In genomic region chr20:47118201-47118600, GRCh38 we compare ENCODE assay signal across 19 cellular contexts.
DNase-seq lines count a peak whose midpoint lies in the region; ATAC-seq and TF ChIP-seq lines count a peak whose summit lies in the region.
"Had no signal": no experiment of that assay in that cellular context is flagged by ENCODE, and none has a peak within 500 bp of the region (broad histone marks: within the 10 kb centered on the region; RNA-seq: fewer than 3 reads in every experiment).

No MANE protein-coding gene starts in this region.

- H3K4me3 ChIP-seq in heart left ventricle (peak overlapping the region in 1 of 12 donors; percentile 10), dorsolateral prefrontal cortex (no peak overlapping the region)

- H3K27ac ChIP-seq in heart left ventricle: peak overlapping the region in 11 of 12 donors; percentile 3 to 76 (median 56)
- peak overlapping the region in 9 of 59 donors; percentile 9 to 55 (median 26) for H3K27ac ChIP-seq in dorsolateral prefrontal cortex
- H3K27ac ChIP-seq: 22Rv1 had no signal

- peaks cover 0 to 24% (median 16%) of the 10 kb centered on the region in 12 donors for H3K4me1 ChIP-seq in heart left ventricle

- H3K27me3 ChIP-seq in heart left ventricle: no peaks in the 10 kb centered on the region
- no peaks in the 10 kb centered on the region for H3K27me3 ChIP-seq in dorsolateral prefrontal cortex

- intact Hi-C loops in heart left ventricle (cut with DNase I) (no loop called here), sciatic nerve (cut with DNase I) (no loop called here), dorsolateral prefrontal cortex (cut with DNase I) (no loop called here)

- WGBS in heart left ventricle, 4 donors: 40 to 54% (median 47%) methylated on average over 4 of the region's 4 CpGs

- no peaks in the 10 kb centered on the region for H3K9me3 ChIP-seq in heart left ventricle

- H3K36me3 ChIP-seq in heart left ventricle: no peaks in the 10 kb centered on the region

- no peak for TF ChIP-seq POLR2A in heart left ventricle (IDR thresholded peaks at IDR 0.05)

- TF ChIP-seq CTCF in heart left ventricle (IDR thresholded peaks at IDR 0.05) (no peak), dorsolateral prefrontal cortex (IDR thresholded peaks at IDR 0.05 in 54 of 56, conservative IDR thresholded peaks at IDR 0.05 in 2 of 56; ENCODE audit: low read depth in 1 of 56, partially characterized antibody in 56 of 56) (no peak)

- DNase-seq in NCI-H524 (lab: John Stamatoyannopoulos, UW) (peak; percentile 26 to 40), NCI-H524 treated with DMSO at 0.1 percent for 48 hours (lab: John Stamatoyannopoulos, UW) (no peak), heart left ventricle (peak in 1 of 5 donors; percentile 33), sciatic nerve (ENCODE audit: low spot score) (no peak), dorsolateral prefrontal cortex (no peak), activated T-cell treated with anti-CD3 and anti-CD28 coated beads for 4 hours (no peak), COLO829 (ENCODE audit: low spot score) (no peak)
- no peak for DNase-seq in stimulated activated CD4-positive, alpha-beta T cell treated with anti-CD3 and anti-CD28 coated beads, Interleukin-2, amount 100 ng/mL, for 24 hours
- DNase-seq: activated CD4-positive, alpha-beta T cell treated with anti-CD3 and anti-CD28 coated beads, Interleukin-2, amount 50 U/mL, for 1 hour; activated naive CD8-positive, alpha-beta T cell treated with anti-CD3 and anti-CD28 coated beads, Interleukin-2, amount 50 U/mL, for 24 hours; activated T-cell treated with anti-CD3 and anti-CD28 coated beads, Interleukin-2, amount 50 U/mL, for 24 hours; CD4-positive, CD25-positive, alpha-beta regulatory T cell; DND-41; left cardiac atrium; NCI-H1105 treated with DMSO at 0.1 percent for 48 hours; SIG-M5; stimulated activated CD4-positive, alpha-beta T cell treated with anti-CD3 and anti-CD28 coated beads, Interleukin-4, amount 100 ng/mL, for 24 hours; T-helper 9 cell had no signal

- ATAC-seq in heart left ventricle: peak; percentile 19 to 79 (median 48)
- ATAC-seq in sciatic nerve: peak; percentile 63
- ATAC-seq: activated naive CD8-positive, alpha-beta T cell treated with anti-CD3 and anti-CD28 coated beads, Interleukin-2, amount 50 U/mL, for 24 hours had no signal

Comparison
In these comparisons a context has a peak if more than half of its experiments do, and no peak if none do; other contexts are left out.
1. DNase-seq: peak in NCI-H524 (2 of 2); none in NCI-H524 treated with DMSO at 0.1 percent for 48 hours (single experiment), sciatic nerve (single experiment), dorsolateral prefrontal cortex (0 of 10), stimulated activated CD4-positive, alpha-beta T cell treated with anti-CD3 and anti-CD28 coated beads, Interleukin-2, amount 100 ng/mL, for 24 hours (0 of 2), activated T-cell treated with anti-CD3 and anti-CD28 coated beads for 4 hours (single experiment) and COLO829 (single experiment).